Comparison of ENCODE assay signal across 18 cellular contexts in the genomic region with DNA sequence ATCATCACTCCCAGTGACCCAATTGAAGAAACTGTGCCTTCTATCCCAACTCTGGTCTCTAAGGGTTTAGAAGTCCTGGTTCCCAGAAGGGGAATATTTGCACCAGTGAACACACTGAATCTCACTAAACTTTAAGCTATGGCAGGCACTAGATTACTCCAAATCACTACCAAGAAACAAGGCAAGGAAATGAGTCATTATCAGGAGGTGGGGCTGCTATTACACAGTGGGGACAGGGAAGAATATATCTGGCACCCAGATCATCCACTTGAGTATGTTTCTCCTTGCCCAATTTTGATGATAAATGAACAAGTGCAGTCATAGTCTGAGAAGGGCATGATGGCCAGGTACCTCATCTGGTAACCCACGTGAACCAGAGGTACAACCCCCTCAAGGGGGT. TPM values are rescaled to one million over a fixed set of nuclear protein-coding genes. Genes with fewer than 3 reads are reported as not detected.
DNase-seq lines count a peak whose midpoint lies in the region; ATAC-seq, FAIRE-seq and TF ChIP-seq lines count a peak whose summit lies in the region.
"Had no signal": no experiment of that assay in that cellular context is flagged by ENCODE, and none has a peak within 500 bp of the region (broad histone marks: within the 10 kb centered on the region; RNA-seq: fewer than 3 reads in every experiment).

No MANE protein-coding gene starts in this region.

- POLR2A ChIA-PET in naive thymus-derived CD4-positive, alpha-beta T cell (lab: Charles Lee) = no interaction called here

- CTCF ChIA-PET in naive thymus-derived CD4-positive, alpha-beta T cell (lab: Charles Lee) = no interaction called here

- peaks cover 0 to 35% (median 15%) of the 10 kb centered on the region in 5 donors for H3K36me3 Mint-ChIP-seq in naive thymus-derived CD4-positive, alpha-beta T cell

- intact Hi-C loops in naive thymus-derived CD4-positive, alpha-beta T cell (cut with micrococcal nuclease) = loop anchor here in 1 of 2 donors (5.0 kb wide), 1 partner anchor 34 kb away; a partner anchor contains a TSS

- no peaks in the 10 kb centered on the region for H3K27me3 ChIP-seq in bronchial epithelial cell (ENCODE audit: control insufficient read depth, insufficient read depth, low read length)
- no peaks in the 10 kb centered on the region for H3K27me3 ChIP-seq in naive thymus-derived CD4-positive, alpha-beta T cell (ENCODE audit: control insufficient read depth in 2 of 2, insufficient read depth in 2 of 2, low read length in 2 of 2)
- H3K27me3 ChIP-seq: cardiac muscle cell had no signal

- H3K27ac Mint-ChIP-seq in naive thymus-derived CD4-positive, alpha-beta T cell = no peak overlapping the region

- ATAC-seq in naive thymus-derived CD4-positive, alpha-beta T cell = peak; percentile 22
- ATAC-seq: HepG2, Right ventricle myocardium inferior had no signal

- no peak overlapping the region for H3K27ac ChIP-seq in naive thymus-derived CD4-positive, alpha-beta T cell (ENCODE audit: low read depth, low read length)
- H3K27ac ChIP-seq: cardiac muscle cell, thoracic aorta had no signal

- H3K4me3 ChIP-seq in bronchial epithelial cell (ENCODE audit: low read depth, low read length) = no peak overlapping the region
- H3K4me3 ChIP-seq in naive thymus-derived CD4-positive, alpha-beta T cell (ENCODE audit: low read length) = no peak overlapping the region
- H3K4me3 ChIP-seq: cardiac muscle cell, smooth muscle cell, thoracic aorta had no signal

- FAIRE-seq in bronchial epithelial cell (lab: Jason Lieb, UNC) (no peak), D721Med (lab: Jason Lieb, UNC) (no peak)
- FAIRE-seq: HepG2 had no signal

- H3K27me3 Mint-ChIP-seq in naive thymus-derived CD4-positive, alpha-beta T cell = peaks cover 0 to 9% (median 0%) of the 10 kb centered on the region in 5 donors

- no peak overlapping the region for H3K4me3 Mint-ChIP-seq in naive thymus-derived CD4-positive, alpha-beta T cell

- peaks cover 0 to 2% (median 0%) of the 10 kb centered on the region in 11 donors for H3K9me3 Mint-ChIP-seq in naive thymus-derived CD4-positive, alpha-beta T cell

- H3K4me1 ChIP-seq in naive thymus-derived CD4-positive, alpha-beta T cell (ENCODE audit: control insufficient read depth in 2 of 2, insufficient read depth in 2 of 2, low read length in 2 of 2) = no peaks in the 10 kb centered on the region

- peaks cover 0 to 10% (median 0%) of the 10 kb centered on the region in 7 donors for H3K4me1 Mint-ChIP-seq in naive thymus-derived CD4-positive, alpha-beta T cell

- H3K36me3 ChIP-seq in bronchial epithelial cell (ENCODE audit: control insufficient read depth, insufficient read depth, low read length) = peaks cover 5% of the 10 kb centered on the region
- H3K36me3 ChIP-seq in naive thymus-derived CD4-positive, alpha-beta T cell (ENCODE audit: control insufficient read depth in 2 of 3, insufficient read depth in 3 of 3, low read length in 3 of 3) = peaks cover 3 to 49% (median 5%) of the 10 kb centered on the region in 3 experiments

- no peaks in the 10 kb centered on the region for H3K9me3 ChIP-seq in naive thymus-derived CD4-positive, alpha-beta T cell (ENCODE audit: control insufficient read depth in 2 of 3, low read length in 3 of 3)
- H3K9me3 ChIP-seq: thoracic aorta had no signal

- TF ChIP-seq CTCF in bronchial epithelial cell (IDR thresholded peaks at IDR 0.05; ENCODE audit: insufficient read depth, low read length, severe bottlenecking) (no peak), D721Med (IDR thresholded peaks at IDR 0.05; ENCODE audit: insufficient read depth, missing control alignments) (no peak)

- DNase-seq in GM03348 (ENCODE audit: low spot score) (peak; percentile 49), NCI-H226 (peak; percentile 23), bronchial epithelial cell (ENCODE audit: low read depth) (peak; percentile 65), amniotic stem cell (lab: John Stamatoyannopoulos, UW) (no peak), D721Med (ENCODE audit: insufficient read length, low spot score) (no peak)
- DNase-seq in naive thymus-derived CD4-positive, alpha-beta T cell = no peak
- DNase-seq in activated CD8-positive, alpha-beta memory T cell treated with anti-CD3 and anti-CD28 coated beads, Interleukin-2, amount 50 U/mL, for 48 hours = no peak
- DNase-seq: activated CD8-positive, alpha-beta memory T cell treated with anti-CD3 and anti-CD28 coated beads, Interleukin-2, amount 50 U/mL, for 4 hours; COR-L47; NCI-H1436; NCI-H69; T-helper 9 cell had no signal

RNA-seq across cellular contexts. Expression of a gene that starts 7.0 kb away (rescaled TPM):
- 83.2 and 110 TPM in 2 replicates for total RNA-seq in bronchial epithelial cell
- 100 to 1,000 TPM in 2 of 5 experiments, 10 to 100 TPM in 3; 77.0 to 133 (median 81.5) TPM for total RNA-seq in naive thymus-derived CD4-positive, alpha-beta T cell
- 100 to 1,000 TPM; 127 to 168 TPM for polyA plus RNA-seq in naive thymus-derived CD4-positive, alpha-beta T cell

RNA-seq across cellular contexts. Expression of a gene that starts 34.0 kb away (rescaled TPM):
- 6.8 and 9.1 TPM in 2 replicates for total RNA-seq in bronchial epithelial cell
- 10 to 100 TPM in 3 of 5 experiments, 1 to 10 TPM in 2; 7.7 to 23.1 (median 17.0) TPM for total RNA-seq in naive thymus-derived CD4-positive, alpha-beta T cell
- 10 to 100 TPM; 17.4 to 18.7 TPM for polyA plus RNA-seq in naive thymus-derived CD4-positive, alpha-beta T cell

RNA-seq across cellular contexts. Expression of a gene that starts 35.0 kb away (rescaled TPM):
- total RNA-seq in bronchial epithelial cell = not detected in 2 replicates
- total RNA-seq in naive thymus-derived CD4-positive, alpha-beta T cell = not detected
- not detected for polyA plus RNA-seq in naive thymus-derived CD4-positive, alpha-beta T cell
- total RNA-seq: cardiac muscle cell, HepG2, omental fat pad, smooth muscle cell, thoracic aorta had no signal
- polyA plus RNA-seq: cardiac muscle cell, HepG2, smooth muscle cell had no signal

RNA-seq across cellular contexts. Expression of a gene that starts 39.7 kb away (rescaled TPM):
- total RNA-seq in bronchial epithelial cell = not detected in 2 replicates
- total RNA-seq in naive thymus-derived CD4-positive, alpha-beta T cell = not detected
- not detected for polyA plus RNA-seq in naive thymus-derived CD4-positive, alpha-beta T cell
- total RNA-seq: HepG2, omental fat pad, Right ventricle myocardium inferior, smooth muscle cell, thoracic aorta had no signal
- polyA plus RNA-seq: cardiac muscle cell, HepG2, smooth muscle cell had no signal

RNA-seq across cellular contexts. Expression of a gene that starts 48.9 kb away (rescaled TPM):
- under 0.01 TPM in 1 of 2 replicates, not detected in the other for total RNA-seq in bronchial epithelial cell
- under 1 TPM in 2 of 5 experiments, not detected in 3; 0.07 to 0.24 TPM for total RNA-seq in naive thymus-derived CD4-positive, alpha-beta T cell
- not detected for polyA plus RNA-seq in naive thymus-derived CD4-positive, alpha-beta T cell
- total RNA-seq: cardiac muscle cell, smooth muscle cell, thoracic aorta had no signal
- polyA plus RNA-seq: cardiac muscle cell, smooth muscle cell had no signal

Comparison
In these comparisons a context has a peak if more than half of its experiments do, and no peak if none do; other contexts are left out.
1. DNase-seq: peak in GM03348 (single experiment), NCI-H226 (single experiment) and bronchial epithelial cell (single experiment); none in naive thymus-derived CD4-positive, alpha-beta T cell (0 of 9), amniotic stem cell (single experiment), D721Med (single experiment) and activated CD8-positive, alpha-beta memory T cell treated with anti-CD3 and anti-CD28 coated beads, Interleukin-2, amount 50 U/mL, for 48 hours (single experiment).